Comparison of ENCODE assay signal across 22 cellular contexts in genomic region chr2:31467426-31467825, GRCh38. TPM values are rescaled to one million over a fixed set of nuclear protein-coding genes. Genes with fewer than 3 reads are reported as not detected.
DNase-seq lines count a peak whose midpoint lies in the region; ATAC-seq and TF ChIP-seq lines count a peak whose summit lies in the region.
"Had no signal": no experiment of that assay in that cellular context is flagged by ENCODE, and none has a peak within 500 bp of the region (broad histone marks: within the 10 kb centered on the region; RNA-seq: fewer than 3 reads in every experiment).

No MANE protein-coding gene starts in this region.

- H3K4me3 ChIP-seq in LNCaP clone FGC (ENCODE audit: low read depth, low read length) (no peak overlapping the region), mammary epithelial cell (replicated peaks in 1 of 3; ENCODE audit: insufficient read depth in 1 of 3, low read depth in 2 of 3, low read length in 3 of 3) (no peak overlapping the region), trophoblast cell (ENCODE audit: low read depth, low read length) (no peak overlapping the region), colonic mucosa (no peak overlapping the region)
- H3K4me3 ChIP-seq: A549, body of pancreas, heart left ventricle, prostate gland, tibial artery had no signal

- no peak for ATAC-seq in activated T-cell treated with anti-CD3 and anti-CD28 coated beads, Interleukin-2, amount 50 U/mL, for 4 hours
- ATAC-seq: A549; activated naive CD4-positive, alpha-beta T cell treated with anti-CD3 and anti-CD28 coated beads, Interleukin-2, amount 50 U/mL, for 72 hours; body of pancreas; heart left ventricle; natural killer cell; Panc1; stimulated activated naive B cell treated with anti-CD40 and anti-IgM and Interleukin-4, amounts not matched to agents 10 μg/mL and 1 μg/mL and 100 μg/mL, for 72 hours had no signal

- H3K9ac ChIP-seq in mammary epithelial cell (ENCODE audit: insufficient read depth, low read length) (no peak overlapping the region), trophoblast cell (ENCODE audit: low read length) (no peak overlapping the region), colonic mucosa (ENCODE audit: low read depth in 2 of 2, low read length in 2 of 2) (no peak overlapping the region)

- H3K36me3 Mint-ChIP-seq in activated T-cell treated with anti-CD3 and anti-CD28 coated beads, Interleukin-2, amount 50 U/mL, for 4 hours (ENCODE audit: insufficient read depth): no peaks in the 10 kb centered on the region
- H3K36me3 Mint-ChIP-seq: activated CD4-positive, alpha-beta memory T cell treated with anti-CD3 and anti-CD28 coated beads for 36 hours; activated naive CD4-positive, alpha-beta T cell treated with anti-CD3 and anti-CD28 coated beads, Interleukin-2, amount 50 U/mL, for 72 hours; natural killer cell; stimulated activated naive B cell treated with anti-CD40 and anti-IgM and Interleukin-4, amounts not matched to agents 10 μg/mL and 1 μg/mL and 100 μg/mL, for 72 hours had no signal

- no peak overlapping the region for H2BK120ac ChIP-seq in trophoblast cell (ENCODE audit: insufficient read depth, low read length, poor library complexity)

- H3K27ac ChIP-seq in mammary epithelial cell (ENCODE audit: insufficient read depth, low read depth, low read length) (no peak overlapping the region), trophoblast cell (ENCODE audit: low read depth, low read length) (no peak overlapping the region), colonic mucosa (no peak overlapping the region)
- H3K27ac ChIP-seq: A549, body of pancreas, C4-2B, heart left ventricle, prostate gland, tibial artery had no signal

- no peak overlapping the region for H3K4me3 Mint-ChIP-seq in activated T-cell treated with anti-CD3 and anti-CD28 coated beads, Interleukin-2, amount 50 U/mL, for 4 hours
- H3K4me3 Mint-ChIP-seq: activated CD4-positive, alpha-beta memory T cell treated with anti-CD3 and anti-CD28 coated beads for 36 hours; natural killer cell; stimulated activated naive B cell treated with anti-CD40 and anti-IgM and Interleukin-4, amounts not matched to agents 10 μg/mL and 1 μg/mL and 100 μg/mL, for 72 hours had no signal

- H3K23ac ChIP-seq in trophoblast cell (ENCODE audit: low read length): no peak overlapping the region

- H3K9me3 ChIP-seq in mammary epithelial cell (replicated peaks; ENCODE audit: insufficient read depth, low read length): no peaks in the 10 kb centered on the region
- no peaks in the 10 kb centered on the region for H3K9me3 ChIP-seq in trophoblast cell (ENCODE audit: insufficient read depth, low read depth, low read length)
- H3K9me3 ChIP-seq in colonic mucosa: no peaks in the 10 kb centered on the region
- H3K9me3 ChIP-seq: body of pancreas, heart left ventricle, prostate gland, tibial artery had no signal

- no peak overlapping the region for H2AFZ ChIP-seq in mammary epithelial cell (ENCODE audit: low read depth, low read length)
- H2AFZ ChIP-seq in trophoblast cell (ENCODE audit: insufficient read depth, low read length, poor library complexity): no peak overlapping the region

- CTCF ChIA-PET in mammary epithelial cell (lab: Charles Lee; ENCODE audit: low non-redundant PET): no interaction called here

- H4K8ac ChIP-seq in trophoblast cell (ENCODE audit: low read depth, low read length): no peak overlapping the region

- H3K18ac ChIP-seq in trophoblast cell (ENCODE audit: low read length): no peak overlapping the region

- in situ Hi-C loops in mammary epithelial cell (cut with MboI; ENCODE audit: low sequenced_read_pairs in 2 of 2): no loop called here

- no peak overlapping the region for H3K14ac ChIP-seq in trophoblast cell (ENCODE audit: low read length)

- BruUV-seq in mammary epithelial cell (replicated peaks; lab: Mats Ljungman, UMichigan): no TSS peak

- H3K9me3 Mint-ChIP-seq in activated T-cell treated with anti-CD3 and anti-CD28 coated beads, Interleukin-2, amount 50 U/mL, for 4 hours: no peaks in the 10 kb centered on the region
- H3K9me3 Mint-ChIP-seq: activated CD4-positive, alpha-beta memory T cell treated with anti-CD3 and anti-CD28 coated beads for 36 hours had no signal

- no peak overlapping the region for H4K91ac ChIP-seq in trophoblast cell (ENCODE audit: low read depth, low read length)

- no peaks in the 10 kb centered on the region for H3K79me1 ChIP-seq in trophoblast cell (ENCODE audit: low read length)

- intact Hi-C loops in mammary epithelial cell (cut with micrococcal nuclease): no loop called here
- intact Hi-C loops in colonic mucosa (cut with DNase I): no loop called here

- TF ChIP-seq CTCF in LNCaP clone FGC (IDR thresholded peaks at IDR 0.05; ENCODE audit: control insufficient read depth, extremely low read depth, insufficient read depth) (no peak), mammary epithelial cell (conservative IDR thresholded peaks at IDR 0.05 in 1 of 2, IDR thresholded peaks at IDR 0.05 in 1 of 2; ENCODE audit: extremely low read depth in 1 of 2, insufficient read depth in 1 of 2, low read depth in 1 of 2, low read length in 2 of 2) (no peak), colonic mucosa (IDR thresholded peaks at IDR 0.05) (no peak)

- no peak overlapping the region for H3K4ac ChIP-seq in trophoblast cell (ENCODE audit: low read depth, low read length)

- DNase-seq in NCI-H2029 (lab: John Stamatoyannopoulos, UW) (peak; percentile 10), NCI-H2029 treated with DMSO at 0.1 percent for 48 hours (lab: John Stamatoyannopoulos, UW) (no peak), LNCaP clone FGC (ENCODE audit: low read depth) (peak; percentile 6), mammary epithelial cell (peak; percentile 57), trophoblast cell (peak; percentile 36 to 47), colonic mucosa (no peak)
- DNase-seq in activated T-cell treated with anti-CD3 and anti-CD28 coated beads, Interleukin-2, amount 50 U/mL, for 4 hours: no peak
- DNase-seq in stimulated activated CD4-positive, alpha-beta T cell treated with anti-CD3 and anti-CD28 coated beads, Interleukin-1b, Interleukin-23, amount 100 ng/mL, for 48 hours: no peak
- DNase-seq: activated CD4-positive, alpha-beta memory T cell treated with anti-CD3 and anti-CD28 coated beads for 36 hours; activated T-cell treated with anti-CD3 and anti-CD28 coated beads, Interleukin-2, amount 50 U/mL, for 48 hours; body of pancreas; DND-41; GOT3; heart left ventricle; natural killer cell; stimulated activated naive B cell treated with anti-CD40 and anti-IgM and Interleukin-4, amounts not matched to agents 10 μg/mL and 1 μg/mL and 100 μg/mL, for 72 hours; tibial artery had no signal

- H3K4me2 ChIP-seq in mammary epithelial cell (ENCODE audit: insufficient read depth, low read depth, low read length) (no peak overlapping the region), trophoblast cell (ENCODE audit: low read length) (no peak overlapping the region)
- H3K4me2 ChIP-seq: A549 had no signal

- dilution Hi-C loops in mammary epithelial cell (cut with HindIII; ENCODE audit: low sequenced_read_pairs): no loop called here

- no peak overlapping the region for H2BK12ac ChIP-seq in trophoblast cell (ENCODE audit: low read length)

- no peak overlapping the region for H2BK5ac ChIP-seq in trophoblast cell (ENCODE audit: low read depth, low read length, poor library complexity)

- H3K36me3 ChIP-seq in mammary epithelial cell (ENCODE audit: insufficient read depth, low read length): no peaks in the 10 kb centered on the region
- H3K36me3 ChIP-seq in trophoblast cell (ENCODE audit: control insufficient read depth in 1 of 2, insufficient read depth in 2 of 2, low read length in 2 of 2): no peaks in the 10 kb centered on the region
- no peaks in the 10 kb centered on the region for H3K36me3 ChIP-seq in colonic mucosa
- H3K36me3 ChIP-seq: heart left ventricle, prostate gland, tibial artery had no signal

- no peak overlapping the region for H2AK5ac ChIP-seq in trophoblast cell (ENCODE audit: low read length)

- H4K20me1 ChIP-seq in mammary epithelial cell (ENCODE audit: insufficient read depth, low read length): no peaks in the 10 kb centered on the region

- no peaks in the 10 kb centered on the region for H3K4me1 ChIP-seq in mammary epithelial cell (ENCODE audit: insufficient read depth, low read length)
- peaks cover 0 to 2% of the 10 kb centered on the region in 2 experiments for H3K4me1 ChIP-seq in trophoblast cell (ENCODE audit: control insufficient read depth in 1 of 2, insufficient read depth in 2 of 2, low read length in 2 of 2)
- no peaks in the 10 kb centered on the region for H3K4me1 ChIP-seq in colonic mucosa
- H3K4me1 ChIP-seq: A549, body of pancreas, heart left ventricle, prostate gland, tibial artery had no signal

- H3K4me1 Mint-ChIP-seq in activated T-cell treated with anti-CD3 and anti-CD28 coated beads, Interleukin-2, amount 50 U/mL, for 4 hours (ENCODE audit: low read depth): no peaks in the 10 kb centered on the region
- H3K4me1 Mint-ChIP-seq: natural killer cell; stimulated activated naive B cell treated with anti-CD40 and anti-IgM and Interleukin-4, amounts not matched to agents 10 μg/mL and 1 μg/mL and 100 μg/mL, for 72 hours had no signal

- H3K79me2 ChIP-seq in mammary epithelial cell (ENCODE audit: insufficient read depth, low read length): no peaks in the 10 kb centered on the region
- H3K79me2 ChIP-seq in trophoblast cell (ENCODE audit: control insufficient read depth, insufficient read depth, low read length, poor library complexity): no peaks in the 10 kb centered on the region

- H3K27me3 ChIP-seq in mammary epithelial cell (ENCODE audit: insufficient read depth, low read length) (no peaks in the 10 kb centered on the region), trophoblast cell (ENCODE audit: insufficient read depth, low read length) (no peaks in the 10 kb centered on the region), colonic mucosa (no peaks in the 10 kb centered on the region)
- H3K27me3 ChIP-seq: body of pancreas, tibial artery had no signal

- no peak overlapping the region for H4K12ac ChIP-seq in trophoblast cell (ENCODE audit: low read depth, low read length)

- WGBS in mammary epithelial cell (ENCODE audit: low coverage, missing lambda C conversion rate): 0% methylated on average over 1 of the region's 1 CpG
- WGBS in trophoblast cell (ENCODE audit: extremely low coverage, insufficient coverage, insufficient read length): no CpG with 5 or more reads among the region's 1 CpG

- peaks cover 2% of the 10 kb centered on the region for H3K27me3 Mint-ChIP-seq in activated T-cell treated with anti-CD3 and anti-CD28 coated beads, Interleukin-2, amount 50 U/mL, for 4 hours (ENCODE audit: low read depth)
- H3K27me3 Mint-ChIP-seq: activated CD4-positive, alpha-beta memory T cell treated with anti-CD3 and anti-CD28 coated beads for 36 hours had no signal

RNA-seq across cellular contexts. Expression of gene XDH, which starts 52.9 kb away (rescaled TPM):
- total RNA-seq in mammary epithelial cell (10 to 100 TPM; 23.3 to 51.1 TPM), colonic mucosa (10 to 100 TPM; 18.4 to 44.4 TPM)
- polyA plus RNA-seq in mammary epithelial cell: 45.1 TPM
- 118 TPM for polyA minus RNA-seq in mammary epithelial cell
- polyA plus RNA-seq in trophoblast cell (2013): 0.21 and 0.22 TPM in 2 replicates
- not detected for total RNA-seq in activated T-cell treated with anti-CD3 and anti-CD28 coated beads, Interleukin-2, amount 50 U/mL, for 4 hours
- total RNA-seq: activated CD4-positive, alpha-beta memory T cell treated with anti-CD3 and anti-CD28 coated beads for 36 hours; activated naive CD4-positive, alpha-beta T cell treated with anti-CD3 and anti-CD28 coated beads, Interleukin-2, amount 50 U/mL, for 72 hours; natural killer cell had no signal

Comparison
In these comparisons a context has a peak if more than half of its experiments do, and no peak if none do; other contexts are left out.
1. DNase-seq: peak in NCI-H2029 (single experiment), LNCaP clone FGC (single experiment), mammary epithelial cell (single experiment) and trophoblast cell (2 of 2); none in NCI-H2029 treated with DMSO at 0.1 percent for 48 hours (single experiment), activated T-cell treated with anti-CD3 and anti-CD28 coated beads, Interleukin-2, amount 50 U/mL, for 4 hours (single experiment), stimulated activated CD4-positive, alpha-beta T cell treated with anti-CD3 and anti-CD28 coated beads, Interleukin-1b, Interleukin-23, amount 100 ng/mL, for 48 hours (single experiment) and colonic mucosa (single experiment).
2. RNA of gene XDH, which starts 52.9 kb away (total RNA-seq): 23.3 to 51.1 TPM in mammary epithelial cell and 18.4 to 44.4 TPM in colonic mucosa; not detected in activated T-cell treated with anti-CD3 and anti-CD28 coated beads, Interleukin-2, amount 50 U/mL, for 4 hours; every median in the first group is over 10 times any median in the second.